Comparison of ENCODE assay signal across 8 cellular contexts in the genomic region with DNA sequence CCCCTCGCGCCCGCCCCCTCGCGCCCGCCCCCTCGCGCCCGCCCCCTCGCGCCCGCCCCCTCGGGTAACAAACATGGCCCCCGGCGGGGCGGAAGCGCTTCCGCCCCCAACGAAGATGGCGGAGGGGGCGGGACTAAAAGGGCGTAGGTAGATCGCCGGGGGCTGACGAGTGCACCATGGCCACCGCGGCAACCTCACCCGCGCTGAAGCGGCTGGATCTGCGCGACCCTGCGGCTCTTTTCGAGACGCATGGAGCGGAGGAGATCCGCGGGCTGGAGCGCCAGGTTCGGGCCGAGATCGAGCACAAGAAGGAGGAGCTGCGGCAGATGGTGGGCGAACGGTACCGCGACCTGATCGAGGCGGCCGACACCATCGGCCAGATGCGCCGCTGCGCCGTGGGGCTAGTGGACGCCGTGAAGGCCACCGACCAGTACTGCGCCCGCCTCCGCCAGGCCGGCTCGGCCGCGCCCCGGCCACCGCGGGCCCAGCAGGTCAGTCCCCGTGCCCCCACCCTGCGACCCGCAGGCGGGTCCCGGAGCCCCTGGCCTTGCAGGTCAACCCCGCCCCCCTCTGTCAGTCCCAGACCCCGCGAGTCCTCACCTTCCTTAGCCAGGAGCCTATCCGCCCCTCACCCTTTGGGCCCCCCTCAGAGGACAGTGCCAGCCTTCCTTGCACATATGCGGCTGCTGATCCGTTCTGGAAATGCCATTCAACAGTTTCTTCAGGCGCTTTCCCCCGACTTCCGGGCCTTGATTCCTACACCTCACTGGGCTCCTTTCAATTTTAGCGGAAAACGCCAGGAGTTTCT.
DNase-seq lines count a peak whose midpoint lies in the region; ATAC-seq and TF ChIP-seq lines count a peak whose summit lies in the region.

A gene with protein sequence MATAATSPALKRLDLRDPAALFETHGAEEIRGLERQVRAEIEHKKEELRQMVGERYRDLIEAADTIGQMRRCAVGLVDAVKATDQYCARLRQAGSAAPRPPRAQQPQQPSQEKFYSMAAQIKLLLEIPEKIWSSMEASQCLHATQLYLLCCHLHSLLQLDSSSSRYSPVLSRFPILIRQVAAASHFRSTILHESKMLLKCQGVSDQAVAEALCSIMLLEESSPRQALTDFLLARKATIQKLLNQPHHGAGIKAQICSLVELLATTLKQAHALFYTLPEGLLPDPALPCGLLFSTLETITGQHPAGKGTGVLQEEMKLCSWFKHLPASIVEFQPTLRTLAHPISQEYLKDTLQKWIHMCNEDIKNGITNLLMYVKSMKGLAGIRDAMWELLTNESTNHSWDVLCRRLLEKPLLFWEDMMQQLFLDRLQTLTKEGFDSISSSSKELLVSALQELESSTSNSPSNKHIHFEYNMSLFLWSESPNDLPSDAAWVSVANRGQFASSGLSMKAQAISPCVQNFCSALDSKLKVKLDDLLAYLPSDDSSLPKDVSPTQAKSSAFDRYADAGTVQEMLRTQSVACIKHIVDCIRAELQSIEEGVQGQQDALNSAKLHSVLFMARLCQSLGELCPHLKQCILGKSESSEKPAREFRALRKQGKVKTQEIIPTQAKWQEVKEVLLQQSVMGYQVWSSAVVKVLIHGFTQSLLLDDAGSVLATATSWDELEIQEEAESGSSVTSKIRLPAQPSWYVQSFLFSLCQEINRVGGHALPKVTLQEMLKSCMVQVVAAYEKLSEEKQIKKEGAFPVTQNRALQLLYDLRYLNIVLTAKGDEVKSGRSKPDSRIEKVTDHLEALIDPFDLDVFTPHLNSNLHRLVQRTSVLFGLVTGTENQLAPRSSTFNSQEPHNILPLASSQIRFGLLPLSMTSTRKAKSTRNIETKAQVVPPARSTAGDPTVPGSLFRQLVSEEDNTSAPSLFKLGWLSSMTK (plus strand): TSS at position 162 of the 808 bp plus-strand sequence. CDS start 15 bp downstream, at position 177.

- no peak for TF ChIP-seq CTCF in AG09319 (IDR thresholded peaks at IDR 0.05; ENCODE audit: low read depth, low read length)

- peak within 1 kb of the TSS; percentile 88 for H3K27ac ChIP-seq in cingulate gyrus (ENCODE audit: low read depth, low read length)

- DNase-seq in AG09319 (ENCODE audit: extremely low read depth, low read depth) (peak; percentile 60), NCI-H524 (lab: John Stamatoyannopoulos, UW) (peak; percentile 92 to 98), left kidney (ENCODE audit: low read depth, low spot score) (peak; percentile 97)
- DNase-seq in activated CD4-positive, alpha-beta T cell treated with anti-CD3 and anti-CD28 coated beads for 48 hours, result peak; percentile 92
- DNase-seq in stimulated activated CD4-positive, alpha-beta T cell treated with anti-CD3 and anti-CD28 coated beads, Interleukin-1b, Interleukin-23, amount 100 ng/mL, for 4 hours (ENCODE audit: low read depth in 2 of 2), result peak; percentile 64 to 87

- ATAC-seq in GM19025 (IDR thresholded peaks at IDR 0.05; ENCODE audit: low read depth, unreplicated experiment), result peak; percentile 72
- peak; percentile 67 for ATAC-seq in HG03342 (IDR thresholded peaks at IDR 0.05; ENCODE audit: unreplicated experiment)

Comparison
In these comparisons a context has a peak if more than half of its experiments do, and no peak if none do; other contexts are left out.
1. Peak in every context shown above with its lines: DNase-seq, ATAC-seq and H3K27ac ChIP-seq.